ENCODE assay signal across 11 cellular contexts in the genomic region with DNA sequence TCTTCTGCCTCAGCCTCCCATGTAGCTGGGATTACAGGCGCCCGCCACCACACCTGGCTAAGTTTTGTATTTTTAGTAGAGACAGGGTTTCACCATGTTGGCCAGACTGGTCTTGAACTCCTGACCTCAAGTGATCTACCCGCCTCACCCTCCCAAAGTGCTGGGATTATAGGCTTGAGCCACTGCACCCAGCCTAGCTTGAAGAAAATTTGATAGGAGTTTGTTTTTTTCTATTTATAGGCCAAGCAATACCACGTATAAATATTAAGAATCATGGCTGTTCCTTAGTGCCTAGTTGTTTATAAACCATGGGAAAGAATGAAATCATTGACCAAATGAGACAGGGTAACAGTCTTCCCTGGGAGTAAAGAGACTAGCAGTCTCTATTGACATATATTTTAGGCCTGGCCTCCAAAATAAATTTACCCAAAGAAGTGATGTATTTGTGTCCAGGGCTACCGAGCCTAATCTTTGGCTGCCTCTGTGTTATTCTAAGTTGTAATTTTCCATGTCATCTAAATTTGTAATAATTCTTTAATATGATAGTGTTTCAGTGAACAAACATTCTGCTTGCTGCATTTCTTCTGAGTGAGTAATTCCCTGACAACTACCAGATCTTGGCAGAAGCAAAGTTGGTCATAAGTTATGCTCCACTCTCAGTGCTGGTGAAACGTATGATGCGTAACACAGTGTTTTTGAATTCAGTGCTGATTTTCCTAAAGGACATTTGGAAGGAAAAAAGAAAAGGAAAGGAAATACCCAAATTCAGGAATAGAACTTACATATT. TPM values are rescaled to one million over a fixed set of nuclear protein-coding genes. Genes with fewer than 3 reads are reported as not detected.
DNase-seq lines count a peak whose midpoint lies in the region; ATAC-seq, FAIRE-seq and TF ChIP-seq lines count a peak whose summit lies in the region.
"Had no signal": no experiment of that assay in that cellular context is flagged by ENCODE, and none has a peak within 500 bp of the region (broad histone marks: within the 10 kb centered on the region; RNA-seq: fewer than 3 reads in every experiment).

No MANE protein-coding gene starts in this region.

- TF ChIP-seq CTCF in bronchial epithelial cell (IDR thresholded peaks at IDR 0.05; ENCODE audit: insufficient read depth, low read length, severe bottlenecking) = no peak
- TF ChIP-seq CTCF in kidney (IDR thresholded peaks at IDR 0.05; ENCODE audit: borderline replicate concordance, extremely low read depth, insufficient read depth) = no peak

- ATAC-seq in GM21381 (IDR thresholded peaks at IDR 0.05; ENCODE audit: unreplicated experiment) = no peak
- ATAC-seq: effector memory CD8-positive, alpha-beta T cell had no signal

- H3K4me3 ChIP-seq in bronchial epithelial cell (ENCODE audit: low read depth, low read length) (no peak overlapping the region), kidney (ENCODE audit: low read length in 2 of 2) (no peak overlapping the region), stomach smooth muscle (ENCODE audit: low read length in 2 of 2) (peak overlapping the region in 1 of 2 donors; percentile 41)

- H3K27ac ChIP-seq in kidney (ENCODE audit: low read depth in 2 of 2, low read length in 2 of 2) (peak overlapping the region; percentile 66 to 80), stomach smooth muscle (ENCODE audit: low read length) (peak overlapping the region; percentile 98), caudate nucleus (ENCODE audit: low read depth, low read length) (no peak overlapping the region)

- H3K9ac ChIP-seq in kidney (ENCODE audit: low read length in 2 of 2) (no peak overlapping the region), stomach smooth muscle (ENCODE audit: low read length in 2 of 2) (peak overlapping the region; percentile 49 to 77)

- H3K9me3 ChIP-seq in kidney (ENCODE audit: control insufficient read depth in 1 of 2, low read length in 2 of 2) = no peaks in the 10 kb centered on the region
- H3K9me3 ChIP-seq in stomach smooth muscle (ENCODE audit: control insufficient read depth in 2 of 2, low read length in 2 of 2) = no peaks in the 10 kb centered on the region

- H3K4me1 ChIP-seq in kidney (ENCODE audit: control insufficient read depth in 1 of 2, insufficient read depth in 1 of 2, low read depth in 1 of 2, low read length in 2 of 2) = peaks cover 16 to 55% of the 10 kb centered on the region in 2 donors
- peaks cover 64% of the 10 kb centered on the region for H3K4me1 ChIP-seq in stomach smooth muscle (ENCODE audit: control insufficient read depth, insufficient read depth, low read length)

- intact Hi-C loops in kidney (cut with DNase I) = no loop called here

- H3K27me3 ChIP-seq in bronchial epithelial cell (ENCODE audit: control insufficient read depth, insufficient read depth, low read length) (no peaks in the 10 kb centered on the region), stomach smooth muscle (ENCODE audit: control insufficient read depth in 1 of 2, insufficient read depth in 2 of 2, low read length in 2 of 2) (no peaks in the 10 kb centered on the region)

- H3K36me3 ChIP-seq in bronchial epithelial cell (ENCODE audit: control insufficient read depth, insufficient read depth, low read length) (peaks cover 3% of the 10 kb centered on the region), kidney (ENCODE audit: control insufficient read depth in 1 of 2, insufficient read depth in 2 of 2, low read length in 2 of 2) (peaks cover 0 to 4% of the 10 kb centered on the region in 2 donors), stomach smooth muscle (ENCODE audit: control insufficient read depth in 2 of 2, insufficient read depth in 2 of 2, low read length in 2 of 2) (peaks cover 0 to 4% of the 10 kb centered on the region in 2 donors)

- FAIRE-seq in bronchial epithelial cell (lab: Jason Lieb, UNC) = no peak
- FAIRE-seq in kidney (lab: Jason Lieb, UNC) = peak; percentile 84

- DNase-seq in HPDE6-E6E7 (ENCODE audit: extremely low spot score) (peak; percentile 39), bronchial epithelial cell (ENCODE audit: low read depth) (peak; percentile 86), kidney (no peak), NCI-H1694 (lab: John Stamatoyannopoulos, UW) (no peak), caudate nucleus (lab: John Stamatoyannopoulos, UW) (no peak), NCI-H774 (lab: John Stamatoyannopoulos, UW) (no peak)
- DNase-seq: activated CD4-positive, alpha-beta T cell treated with anti-CD3 and anti-CD28 coated beads, Interleukin-2, amount 10 ng/mL, durations not matched to agents 7 days and 5 days; effector memory CD8-positive, alpha-beta T cell; NCI-H2107 had no signal

RNA-seq across cellular contexts. Expression of gene PKD2, which starts 10.3 kb away (rescaled TPM):
- 12.4 and 22.3 TPM in 2 replicates for total RNA-seq in bronchial epithelial cell
- 92.6 TPM for total RNA-seq in kidney
- 21.2 TPM for polyA plus RNA-seq in kidney (ENCODE audit: insufficient read depth, low read depth, low replicate concordance)

RNA-seq across cellular contexts. Expression of gene SPP1, which starts 42.2 kb away (rescaled TPM):
- total RNA-seq in bronchial epithelial cell (not detected in 2 replicates), kidney (5,484 TPM)
- polyA plus RNA-seq in kidney (ENCODE audit: insufficient read depth, low read depth, low replicate concordance) = 6,594 TPM

Comparison
In these comparisons a context has a peak if more than half of its experiments do, and no peak if none do; other contexts are left out.
1. DNase-seq: peak in HPDE6-E6E7 (single experiment) and bronchial epithelial cell (single experiment); none in kidney (single experiment), NCI-H1694 (single experiment), caudate nucleus (0 of 61) and NCI-H774 (single experiment).
2. H3K9ac ChIP-seq: peak in stomach smooth muscle (2 of 2); none in kidney (0 of 2).
3. RNA of gene SPP1, which starts 42.2 kb away (total RNA-seq): 5,484 TPM in kidney (single experiment); not detected in bronchial epithelial cell; every median in the first group is over 1,000 times any median in the second.